Comparison of ENCODE assay signal across 10 cellular contexts in the genomic region with DNA sequence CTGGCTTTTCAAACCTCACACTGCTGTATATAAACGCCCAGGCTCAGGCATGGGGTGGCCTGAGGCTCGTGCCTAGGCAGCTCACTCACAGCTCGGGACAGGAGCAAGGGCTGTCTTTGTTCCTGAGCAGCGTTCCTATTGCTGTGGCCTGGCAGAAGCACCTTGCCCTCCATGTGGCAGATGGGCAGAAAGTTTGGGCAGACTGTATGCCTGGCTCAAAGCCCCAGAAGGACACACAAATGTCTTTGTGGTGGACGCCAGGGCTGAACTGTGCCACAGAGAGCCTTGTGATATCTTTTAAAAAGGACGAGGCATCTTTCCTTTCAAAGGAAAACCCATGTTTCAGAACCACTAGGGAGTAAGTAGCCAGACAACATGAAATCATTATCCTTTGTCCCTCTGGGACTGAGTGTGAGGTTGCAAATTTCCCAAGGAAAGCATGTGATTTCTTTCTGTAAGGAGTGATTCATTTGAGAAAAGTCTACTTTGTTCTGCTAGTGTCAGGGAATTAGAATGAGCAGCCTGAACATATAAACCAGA. TPM values are rescaled to one million over a fixed set of nuclear protein-coding genes. Genes with fewer than 3 reads are reported as not detected.
DNase-seq lines count a peak whose midpoint lies in the region; ATAC-seq and TF ChIP-seq lines count a peak whose summit lies in the region.
"Had no signal": no experiment of that assay in that cellular context is flagged by ENCODE, and none has a peak within 500 bp of the region (broad histone marks: within the 10 kb centered on the region; RNA-seq: fewer than 3 reads in every experiment).

No MANE protein-coding gene starts in this region.

- H3K4me3 ChIP-seq in HEK293 (ENCODE audit: low read depth, low read length) (no peak overlapping the region), subcutaneous abdominal adipose tissue (ENCODE audit: low read depth in 1 of 5, low read length in 5 of 5) (peak overlapping the region in 1 of 5 donors; percentile 16)
- H3K4me3 ChIP-seq: upper lobe of right lung had no signal

- H3K36me3 ChIP-seq in HEK293 (ENCODE audit: control insufficient read depth in 2 of 2, insufficient read depth in 1 of 2, low read length in 2 of 2) (no peaks in the 10 kb centered on the region), subcutaneous abdominal adipose tissue (ENCODE audit: control insufficient read depth in 5 of 5, insufficient read depth in 5 of 5, low read length in 5 of 5) (no peaks in the 10 kb centered on the region)
- H3K36me3 ChIP-seq: upper lobe of right lung had no signal

- no peak for TF ChIP-seq CTCF in HEK293 (tag by site-specific recombination; IDR thresholded peaks at IDR 0.05)

- no peaks in the 10 kb centered on the region for H3K36me3 Mint-ChIP-seq in stimulated activated naive B cell treated with anti-CD40 and anti-IgM and Interleukin-4, amounts not matched to agents 10 μg/mL and 1 μg/mL and 100 μg/mL, for 72 hours

- H3K4me3 Mint-ChIP-seq in stimulated activated naive B cell treated with anti-CD40 and anti-IgM and Interleukin-4, amounts not matched to agents 10 μg/mL and 1 μg/mL and 100 μg/mL, for 72 hours = no peak overlapping the region

- no peak overlapping the region for H3K27ac ChIP-seq in HEK293 (ENCODE audit: extremely low read depth, low read depth, low read length)
- peak overlapping the region; percentile 73 for H3K27ac ChIP-seq in subcutaneous abdominal adipose tissue (ENCODE audit: low read depth, low read length)
- H3K27ac ChIP-seq: upper lobe of right lung had no signal

- H3K9me3 ChIP-seq in HEK293 (ENCODE audit: control insufficient read depth, insufficient read depth, low read depth, low read length) (no peaks in the 10 kb centered on the region), subcutaneous abdominal adipose tissue (ENCODE audit: control insufficient read depth in 5 of 5, low read length in 5 of 5) (peaks cover 0 to 2% (median 0%) of the 10 kb centered on the region in 5 donors)
- H3K9me3 ChIP-seq: upper lobe of right lung had no signal

- no peaks in the 10 kb centered on the region for H3K27me3 ChIP-seq in subcutaneous abdominal adipose tissue (ENCODE audit: control insufficient read depth in 5 of 5, insufficient read depth in 4 of 5, low read length in 5 of 5)
- H3K27me3 ChIP-seq: upper lobe of right lung had no signal

- peak overlapping the region in 4 of 5 donors; percentile 2 to 58 (median 14) for H3K9ac ChIP-seq in subcutaneous abdominal adipose tissue (ENCODE audit: low read length in 5 of 5)

- H3K4me1 Mint-ChIP-seq in stimulated activated naive B cell treated with anti-CD40 and anti-IgM and Interleukin-4, amounts not matched to agents 10 μg/mL and 1 μg/mL and 100 μg/mL, for 72 hours = peaks cover 16 to 18% of the 10 kb centered on the region in 2 donors

- H3K4me1 ChIP-seq in HEK293 (ENCODE audit: control insufficient read depth, insufficient read depth, low read length) (no peaks in the 10 kb centered on the region), subcutaneous abdominal adipose tissue (ENCODE audit: control insufficient read depth in 5 of 5, insufficient read depth in 5 of 5, low read length in 5 of 5) (peaks cover 6 to 13% (median 12%) of the 10 kb centered on the region in 5 donors)

- ATAC-seq in stimulated activated naive B cell treated with anti-CD40 and anti-IgM and Interleukin-4, amounts not matched to agents 10 μg/mL and 1 μg/mL and 100 μg/mL, for 72 hours (replicated peaks) = no peak
- no peak for ATAC-seq in HG03159 (IDR thresholded peaks at IDR 0.05; ENCODE audit: unreplicated experiment)
- ATAC-seq: upper lobe of right lung had no signal

- H3K9me3 Mint-ChIP-seq in stimulated activated naive B cell treated with anti-CD40 and anti-IgM and Interleukin-4, amounts not matched to agents 10 μg/mL and 1 μg/mL and 100 μg/mL, for 72 hours = peaks cover 0 to 3% of the 10 kb centered on the region in 2 donors

- peak; percentile 80 for DNase-seq in cerebellum (ENCODE audit: low spot score)
- DNase-seq in iris pigment epithelial cell (ENCODE audit: low read depth) = peak; percentile 55
- no peak for DNase-seq in stimulated activated naive B cell treated with anti-CD40 and anti-IgM and Interleukin-4, amounts not matched to agents 10 μg/mL and 1 μg/mL and 100 μg/mL, for 72 hours
- no peak for DNase-seq in stimulated activated CD8-positive, alpha-beta memory T cell treated with anti-CD3 and anti-CD28 coated beads, Interleukin-4, amount 100 ng/mL, for 48 hours
- no peak for DNase-seq in activated naive CD4-positive, alpha-beta T cell (lab: John Stamatoyannopoulos, UW)
- DNase-seq: NCI-H2107, upper lobe of right lung had no signal

- CTCF ChIA-PET in HEK293 (lab: Yijun Ruan, JAX) = no interaction called here

- no peak overlapping the region for H3K27ac Mint-ChIP-seq in stimulated activated naive B cell treated with anti-CD40 and anti-IgM and Interleukin-4, amounts not matched to agents 10 μg/mL and 1 μg/mL and 100 μg/mL, for 72 hours

- H3K27me3 Mint-ChIP-seq in stimulated activated naive B cell treated with anti-CD40 and anti-IgM and Interleukin-4, amounts not matched to agents 10 μg/mL and 1 μg/mL and 100 μg/mL, for 72 hours = no peaks in the 10 kb centered on the region

- POLR2A ChIA-PET in HEK293 (lab: Yijun Ruan, JAX) = no interaction called here

TF ChIP-seq in HEK293, 187 proteins besides CTCF, POLR2A, EP300 and RAD21:
- TF ChIP-seq, protein P1, sequence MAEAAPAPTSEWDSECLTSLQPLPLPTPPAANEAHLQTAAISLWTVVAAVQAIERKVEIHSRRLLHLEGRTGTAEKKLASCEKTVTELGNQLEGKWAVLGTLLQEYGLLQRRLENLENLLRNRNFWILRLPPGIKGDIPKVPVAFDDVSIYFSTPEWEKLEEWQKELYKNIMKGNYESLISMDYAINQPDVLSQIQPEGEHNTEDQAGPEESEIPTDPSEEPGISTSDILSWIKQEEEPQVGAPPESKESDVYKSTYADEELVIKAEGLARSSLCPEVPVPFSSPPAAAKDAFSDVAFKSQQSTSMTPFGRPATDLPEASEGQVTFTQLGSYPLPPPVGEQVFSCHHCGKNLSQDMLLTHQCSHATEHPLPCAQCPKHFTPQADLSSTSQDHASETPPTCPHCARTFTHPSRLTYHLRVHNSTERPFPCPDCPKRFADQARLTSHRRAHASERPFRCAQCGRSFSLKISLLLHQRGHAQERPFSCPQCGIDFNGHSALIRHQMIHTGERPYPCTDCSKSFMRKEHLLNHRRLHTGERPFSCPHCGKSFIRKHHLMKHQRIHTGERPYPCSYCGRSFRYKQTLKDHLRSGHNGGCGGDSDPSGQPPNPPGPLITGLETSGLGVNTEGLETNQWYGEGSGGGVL (tag by site-specific recombination; IDR thresholded peaks at IDR 0.05) = no peak
- TF ChIP-seq, protein P2, sequence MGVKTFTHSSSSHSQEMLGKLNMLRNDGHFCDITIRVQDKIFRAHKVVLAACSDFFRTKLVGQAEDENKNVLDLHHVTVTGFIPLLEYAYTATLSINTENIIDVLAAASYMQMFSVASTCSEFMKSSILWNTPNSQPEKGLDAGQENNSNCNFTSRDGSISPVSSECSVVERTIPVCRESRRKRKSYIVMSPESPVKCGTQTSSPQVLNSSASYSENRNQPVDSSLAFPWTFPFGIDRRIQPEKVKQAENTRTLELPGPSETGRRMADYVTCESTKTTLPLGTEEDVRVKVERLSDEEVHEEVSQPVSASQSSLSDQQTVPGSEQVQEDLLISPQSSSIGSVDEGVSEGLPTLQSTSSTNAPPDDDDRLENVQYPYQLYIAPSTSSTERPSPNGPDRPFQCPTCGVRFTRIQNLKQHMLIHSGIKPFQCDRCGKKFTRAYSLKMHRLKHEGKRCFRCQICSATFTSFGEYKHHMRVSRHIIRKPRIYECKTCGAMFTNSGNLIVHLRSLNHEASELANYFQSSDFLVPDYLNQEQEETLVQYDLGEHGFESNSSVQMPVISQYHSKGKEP (tag by site-specific recombination; IDR thresholded peaks at IDR 0.05) = 0 out of 2 replicates have a peak, but pooled peaks have one; percentile 15
- no peak for TF ChIP-seq ZNF155 (tag by site-specific recombination; IDR thresholded peaks at IDR 0.05)
- TF ChIP-seq HOXC10 (CRISPR knock-in tag; IDR thresholded peaks at IDR 0.05) = no peak
- TF ChIP-seq ZNF292 (tag by site-specific recombination; IDR thresholded peaks at IDR 0.05; ENCODE audit: borderline replicate concordance, low read depth) = no peak

RNA-seq across cellular contexts. Expression of a gene that starts 29.3 kb away (rescaled TPM):
- 76.2 TPM for total RNA-seq in cerebellum

Comparison
In these comparisons a context has a peak if more than half of its experiments do, and no peak if none do; other contexts are left out.
1. DNase-seq: peak in cerebellum (single experiment) and iris pigment epithelial cell (single experiment); none in stimulated activated naive B cell treated with anti-CD40 and anti-IgM and Interleukin-4, amounts not matched to agents 10 μg/mL and 1 μg/mL and 100 μg/mL, for 72 hours (single experiment), stimulated activated CD8-positive, alpha-beta memory T cell treated with anti-CD3 and anti-CD28 coated beads, Interleukin-4, amount 100 ng/mL, for 48 hours (single experiment) and activated naive CD4-positive, alpha-beta T cell (0 of 4).